In the genomic region with DNA sequence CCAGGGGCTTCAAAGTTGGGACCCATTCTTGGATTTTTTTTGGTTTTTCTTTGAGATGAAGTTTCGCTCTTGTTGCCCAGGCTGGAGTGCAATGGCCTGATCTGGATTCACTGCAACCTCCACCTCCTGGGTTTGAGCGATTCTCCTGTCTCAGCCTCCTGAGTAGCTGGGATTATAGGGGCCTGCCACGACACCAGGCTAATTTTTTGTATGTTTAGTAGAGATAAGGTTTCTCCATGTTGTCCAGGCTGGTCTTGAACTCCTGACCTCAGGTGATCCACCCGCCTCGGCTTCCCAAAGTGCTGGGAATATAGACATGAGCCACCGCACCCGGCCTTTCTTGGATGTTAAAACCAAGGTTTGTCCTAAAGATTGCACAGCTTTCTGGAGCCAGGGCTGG, we compare ENCODE assay signal across 1 cellular context.
TF ChIP-seq lines count a peak whose summit lies in the region.
"Not testable (repeated sequence)": the region's sequence is repeated elsewhere in the genome, so short reads cannot be mapped to it uniquely, and the experiment has no call there.

No MANE protein-coding gene starts in this region.

TF ChIP-seq in K562, 482 proteins besides CTCF, POLR2A, EP300 and RAD21:
- peak; percentile 71; the same call in 1 of the 2 replicates for TF ChIP-seq ADNP (tag; IDR thresholded peaks at IDR 0.05)
- TF ChIP-seq HDAC1 (IDR thresholded peaks at IDR 0.05): 0 out of 4 replicates have a peak, but pooled peaks of 1 of the 2 experiments have one; percentile 18
- TF ChIP-seq TCF3 (CRISPR knock-in tag; IDR thresholded peaks at IDR 0.05): peak; percentile 57
- peak; percentile 78 for TF ChIP-seq CBFA2T2 (conservative IDR thresholded peaks at IDR 0.05)
- TF ChIP-seq MTA2 (IDR thresholded peaks at IDR 0.05; ENCODE audit: low read depth): peak; percentile 63
- peak; percentile 32; the same call in 1 of the 2 replicates for TF ChIP-seq ZEB2 (IDR thresholded peaks at IDR 0.05)
- TF ChIP-seq HDAC2 (IDR thresholded peaks at IDR 0.05): 0 out of 2 replicates have a peak, but pooled peaks have one; percentile 25
- peak; percentile 89 for TF ChIP-seq CBFA2T3 (IDR thresholded peaks at IDR 0.05)
- TF ChIP-seq SMARCA4 (IDR thresholded peaks at IDR 0.05): peak; percentile 56
- TF ChIP-seq DPF2 (IDR thresholded peaks at IDR 0.05): peak; percentile 76
- TF ChIP-seq FOXM1 (IDR thresholded peaks at IDR 0.05; ENCODE audit: low read depth): peak; percentile 26; the same call in 1 of the 2 replicates
- not testable (repeated sequence) for TF ChIP-seq FOXM1 (CRISPR knock-in tag; IDR thresholded peaks at IDR 0.05; ENCODE audit: low read depth); TEAD4 (CRISPR knock-in tag; IDR thresholded peaks at IDR 0.05; ENCODE audit: borderline replicate concordance); NR2C1 (IDR thresholded peaks at IDR 0.05)
- TF ChIP-seq TRIM24 (IDR thresholded peaks at IDR 0.05): peak; percentile 39 to 48; a peak in 2 of 4 replicates
- peak; percentile 54 to 66; a peak in 2 of 4 replicates for TF ChIP-seq KDM1A (IDR thresholded peaks at IDR 0.05)
- peak; percentile 64 for TF ChIP-seq TEAD4 (IDR thresholded peaks at IDR 0.05; ENCODE audit: low read length)
- TF ChIP-seq CC2D1A (IDR thresholded peaks at IDR 0.05): peak; percentile 65; the same call in 1 of the 2 replicates
- 0 out of 4 replicates have a peak, but pooled peaks of 1 of the 2 experiments have one; percentile 8 for TF ChIP-seq RCOR1 (IDR thresholded peaks at IDR 0.05; ENCODE audit: borderline replicate concordance in 1 of 2, low read depth in 2 of 2, low read length in 2 of 2)
- peak; percentile 86 for TF ChIP-seq ARID1B (IDR thresholded peaks at IDR 0.05)
- TF ChIP-seq PHB2 (IDR thresholded peaks at IDR 0.05; ENCODE audit: low read depth): peak; percentile 64; the same call in 1 of the 2 replicates
- peak; percentile 52; the same call in 1 of the 2 replicates for TF ChIP-seq POLR2AphosphoS5 (IDR thresholded peaks at IDR 0.05; ENCODE audit: control insufficient read depth, insufficient read depth, low read depth, low read length)
- peak; percentile 57 for TF ChIP-seq SMARCE1 (IDR thresholded peaks at IDR 0.05)
- TF ChIP-seq LEF1 (IDR thresholded peaks at IDR 0.05): 0 out of 2 replicates have a peak, but pooled peaks have one; percentile 29
- TF ChIP-seq TAL1 (IDR thresholded peaks at IDR 0.05): peak; percentile 80
- TF ChIP-seq NR2C1 (tag; IDR thresholded peaks at IDR 0.05): 0 out of 2 replicates have a peak, but pooled peaks have one; percentile 20
- peak in 1 of 2 experiments; percentile 48; a peak in 1 of 4 replicates for TF ChIP-seq ARNT (IDR thresholded peaks at IDR 0.05)
- peak; percentile 78 for TF ChIP-seq NCOR1 (IDR thresholded peaks at IDR 0.05)
- TF ChIP-seq BCOR (IDR thresholded peaks at IDR 0.05): peak; percentile 57; the same call in 1 of the 2 replicates
- TF ChIP-seq CREB3L1 (IDR thresholded peaks at IDR 0.05; ENCODE audit: borderline replicate concordance, low read depth): peak; percentile 59; the same call in 1 of the 2 replicates
TF ChIP-seq in K562: peak in this region for 27; not testable (repeated sequence) for 455.
